16 cellular contexts compared by ENCODE assay signal in the genomic region with DNA sequence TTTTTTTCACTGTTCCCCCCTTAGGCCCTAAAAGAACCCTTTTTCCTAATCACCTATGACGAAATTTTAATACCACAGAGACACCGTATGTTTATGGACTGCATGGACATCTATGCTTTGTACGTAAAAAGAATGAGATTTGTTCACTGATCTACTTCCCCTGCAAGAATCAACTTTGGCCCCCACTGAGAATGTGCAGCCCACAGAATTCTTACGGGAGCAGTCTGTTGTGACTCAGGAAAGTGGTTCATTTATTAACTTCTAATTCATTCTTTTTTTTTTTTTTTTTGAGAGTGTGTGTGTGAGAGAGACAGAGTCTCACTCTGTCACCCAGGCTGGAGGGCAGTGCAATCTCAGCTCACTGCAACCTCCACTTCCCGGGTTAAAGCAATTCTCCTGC.
"Had no signal": no experiment of that assay in that cellular context is flagged by ENCODE, and none has a peak within 500 bp of the region (broad histone marks: within the 10 kb centered on the region; RNA-seq: fewer than 3 reads in every experiment).

No MANE protein-coding gene starts in this region.

- H3K27me3 ChIP-seq: dorsolateral prefrontal cortex, esophagus muscularis mucosa, heart left ventricle, pancreas, thyroid gland had no signal

- DNase-seq: activated naive CD4-positive, alpha-beta T cell; dorsolateral prefrontal cortex; foreskin fibroblast; heart left ventricle; lower lobe of right lung; midbrain; pancreas; retina; T-helper 2 cell; thyroid gland had no signal

- H3K9me3 Mint-ChIP-seq: brain had no signal

- ATAC-seq: activated CD4-positive, CD25-positive, alpha-beta regulatory T cell treated with anti-CD3 and anti-CD28 coated beads, Interleukin-2, amount 50 U/mL, for 24 hours; heart left ventricle; lower lobe of right lung; pancreas had no signal

- H3K36me3 ChIP-seq: pancreas, thyroid gland had no signal

- H3K4me3 Mint-ChIP-seq: brain had no signal

- H3K27me3 Mint-ChIP-seq: brain had no signal

- H3K27ac Mint-ChIP-seq: brain had no signal

- H3K9me3 ChIP-seq: esophagus muscularis mucosa, heart left ventricle, lower lobe of right lung, pancreas, thyroid gland had no signal

- H3K4me3 ChIP-seq: dorsolateral prefrontal cortex, esophagus muscularis mucosa, heart left ventricle, lower lobe of right lung, pancreas, skin epidermis, thyroid gland had no signal

- FAIRE-seq: keratinocyte, pancreas, urothelium cell line had no signal

- H3K27ac ChIP-seq: esophagus muscularis mucosa, heart left ventricle, lower lobe of right lung, skin epidermis, thyroid gland had no signal
